In the genomic region with DNA sequence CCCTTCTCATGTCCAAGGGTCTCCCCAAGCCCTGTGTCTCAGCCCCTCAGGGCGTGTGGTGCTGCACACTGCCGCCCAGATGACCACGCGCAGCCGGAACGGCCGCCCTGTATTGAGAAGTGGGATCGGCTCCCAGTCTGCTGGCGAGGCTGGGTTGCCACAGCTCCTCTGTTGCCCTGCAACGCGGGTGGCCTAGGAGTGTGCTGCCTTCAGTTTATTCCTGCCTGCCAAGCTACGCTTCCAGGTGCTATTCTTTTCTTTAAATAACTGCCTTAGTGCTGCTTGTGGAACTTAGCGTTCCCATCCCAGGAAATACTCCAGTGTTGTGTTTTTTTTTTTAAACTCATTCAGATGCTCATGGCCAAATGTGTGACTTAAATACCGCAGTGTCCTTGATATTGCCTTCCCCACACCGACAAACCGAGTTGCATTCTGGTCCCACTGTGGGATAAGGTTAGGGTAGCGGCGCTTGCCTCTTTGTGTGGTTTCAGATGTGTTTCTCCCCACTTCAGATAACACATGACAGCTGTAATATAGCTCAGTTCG, we compare ENCODE assay signal across 10 cellular contexts. TPM values are rescaled to one million over a fixed set of nuclear protein-coding genes. Genes with fewer than 3 reads are reported as not detected.
DNase-seq lines count a peak whose midpoint lies in the region; ATAC-seq, FAIRE-seq and TF ChIP-seq lines count a peak whose summit lies in the region.
"Had no signal": no experiment of that assay in that cellular context is flagged by ENCODE, and none has a peak within 500 bp of the region (broad histone marks: within the 10 kb centered on the region; RNA-seq: fewer than 3 reads in every experiment).

No MANE protein-coding gene starts in this region.

- no peak overlapping the region for H3K4me3 ChIP-seq in HUES6 (ENCODE audit: low read depth, low read length)
- no peak overlapping the region; the same call in 1 of the 2 replicates for H3K4me3 ChIP-seq in GM12878
- peak overlapping the region in 1 of 2 donors; percentile 22 for H3K4me3 ChIP-seq in kidney (ENCODE audit: low read length in 2 of 2)

- no peak for TF ChIP-seq POLR2A in GM12878 (IDR thresholded peaks at IDR 0.05; ENCODE audit: low read depth, low read length)

- no TSS peak for BruUV-seq in GM12878 (replicated peaks; lab: Mats Ljungman, UMichigan)

- SMC1A ChIA-PET in GM12878 (lab: Charles Lee; ENCODE audit: uncharacterized antibody, unreplicated experiment) = interaction anchor here (0.6 to 1.0 kb wide), 2 partner anchors 14 to 200 kb away, joined by 3 to 4 read pairs; no protein-coding TSS in a partner anchor

- peaks cover 79% of the 10 kb centered on the region for H3K79me2 ChIP-seq in GM12878 (ENCODE audit: control insufficient read depth, insufficient read depth, low read length)

- peaks cover 21% of the 10 kb centered on the region for H3K36me3 Mint-ChIP-seq in stimulated activated memory B cell treated with anti-CD40 and anti-IgM and Interleukin-4, amounts not matched to agents 10 μg/mL and 1 μg/mL and 100 μg/mL, for 72 hours

- FAIRE-seq in GM12878 (lab: Jason Lieb, UNC) (no peak), kidney (lab: Jason Lieb, UNC) (no peak)

- ATAC-seq in GM12878 (no peak), HG02884 (IDR thresholded peaks at IDR 0.05; ENCODE audit: unreplicated experiment) (no peak)
- no peak for ATAC-seq in stimulated activated memory B cell treated with anti-CD40 and anti-IgM and Interleukin-4, amounts not matched to agents 10 μg/mL and 1 μg/mL and 100 μg/mL, for 72 hours
- ATAC-seq: left colon had no signal

- H3K27me3 ChIP-seq in HUES6 (ENCODE audit: control insufficient read depth, insufficient read depth, low read length) (no peaks in the 10 kb centered on the region), GM12878 (replicated peaks in 1 of 2; ENCODE audit: control insufficient read depth in 2 of 2, insufficient read depth in 2 of 2, low read length in 1 of 2) (no peaks in the 10 kb centered on the region)

- no peaks in the 10 kb centered on the region; the same call in 1 of the 2 replicates for H4K20me1 ChIP-seq in GM12878 (ENCODE audit: control insufficient read depth, insufficient read depth)

- H3K9me3 Mint-ChIP-seq in stimulated activated memory B cell treated with anti-CD40 and anti-IgM and Interleukin-4, amounts not matched to agents 10 μg/mL and 1 μg/mL and 100 μg/mL, for 72 hours = no peaks in the 10 kb centered on the region

- RAD21 ChIA-PET in GM12878 (lab: Charles Lee; ENCODE audit: unreplicated experiment) = no interaction called here

- peaks cover 73% of the 10 kb centered on the region for H3K4me1 Mint-ChIP-seq in stimulated activated memory B cell treated with anti-CD40 and anti-IgM and Interleukin-4, amounts not matched to agents 10 μg/mL and 1 μg/mL and 100 μg/mL, for 72 hours

- H3K4me1 ChIP-seq in HUES6 (ENCODE audit: control insufficient read depth, insufficient read depth, low read length) (peaks cover 91% of the 10 kb centered on the region), GM12878 (ENCODE audit: control insufficient read depth, insufficient read depth, low read length) (peaks cover 44% of the 10 kb centered on the region), kidney (ENCODE audit: control insufficient read depth in 1 of 2, insufficient read depth in 1 of 2, low read depth in 1 of 2, low read length in 2 of 2) (peaks cover 83 to 86% of the 10 kb centered on the region in 2 donors)

- H3K27me3 Mint-ChIP-seq in stimulated activated memory B cell treated with anti-CD40 and anti-IgM and Interleukin-4, amounts not matched to agents 10 μg/mL and 1 μg/mL and 100 μg/mL, for 72 hours = no peaks in the 10 kb centered on the region

- CTCF ChIA-PET in GM12878 (lab: Yijun Ruan, JAX) = interaction anchor here (1.0 to 1.9 kb wide), 2 partner anchors 27 to 29 kb away, joined by 3 to 4 read pairs; no protein-coding TSS in a partner anchor

- H2AFZ ChIP-seq in GM12878 (ENCODE audit: control insufficient read depth, low read depth, low read length) = no peak overlapping the region

- no peak for TF ChIP-seq EP300 in GM12878 (IDR thresholded peaks at IDR 0.05; ENCODE audit: borderline replicate concordance in 1 of 2, control insufficient read depth in 1 of 2, low read depth in 2 of 2, low read length in 2 of 2)

- POLR2A ChIA-PET in GM12878 (lab: Charles Lee) = no interaction called here

- no peak for TF ChIP-seq RAD21 in GM12878 (IDR thresholded peaks at IDR 0.05; ENCODE audit: insufficient read depth, low read depth, low read length)

- no peak overlapping the region for H3K4me3 Mint-ChIP-seq in stimulated activated memory B cell treated with anti-CD40 and anti-IgM and Interleukin-4, amounts not matched to agents 10 μg/mL and 1 μg/mL and 100 μg/mL, for 72 hours

- TF ChIP-seq CTCF in GM12878 (IDR thresholded peaks at IDR 0.05 in 2 of 3, conservative IDR thresholded peaks at IDR 0.05 in 1 of 3; ENCODE audit: control insufficient read depth in 2 of 3, extremely low read depth in 1 of 3, insufficient read depth in 1 of 3, low read depth in 3 of 3, low read length in 3 of 3) (no peak), kidney (IDR thresholded peaks at IDR 0.05; ENCODE audit: borderline replicate concordance, extremely low read depth, insufficient read depth) (no peak)

- H3K27ac ChIP-seq in HUES6 (ENCODE audit: low read depth, low read length) (peak overlapping the region; percentile 97; the same call in 1 of the 2 replicates), GM12878 (ENCODE audit: control insufficient read depth, insufficient read depth) (peak overlapping the region; percentile 22; the same call in 1 of the 2 replicates), kidney (ENCODE audit: low read depth in 2 of 2, low read length in 2 of 2) (peak overlapping the region; percentile 94 to 96)

- peak overlapping the region; percentile 65 for H3K27ac Mint-ChIP-seq in stimulated activated memory B cell treated with anti-CD40 and anti-IgM and Interleukin-4, amounts not matched to agents 10 μg/mL and 1 μg/mL and 100 μg/mL, for 72 hours

- intact Hi-C loops in GM12878 (cut with micrococcal nuclease; ENCODE audit: unreplicated experiment) (no loop called here), kidney (cut with DNase I) (no loop called here)

- in situ Hi-C loops in GM12878 (cut with MboI) = no loop called here

- no peaks in the 10 kb centered on the region for H3K9me3 ChIP-seq in HUES6 (ENCODE audit: control insufficient read depth, insufficient read depth, low read depth, low read length)
- no peaks in the 10 kb centered on the region for H3K9me3 ChIP-seq in GM12878 (replicated peaks; ENCODE audit: control insufficient read depth, insufficient read depth, low read length)
- H3K9me3 ChIP-seq in kidney (ENCODE audit: control insufficient read depth in 1 of 2, low read length in 2 of 2) = no peaks in the 10 kb centered on the region

- H3K36me3 ChIP-seq in HUES6 (ENCODE audit: control insufficient read depth, insufficient read depth, low read length) = peaks cover 18% of the 10 kb centered on the region
- peaks cover 5 to 10% of the 10 kb centered on the region in 2 experiments; a peak in 3 of 4 replicates for H3K36me3 ChIP-seq in GM12878 (ENCODE audit: control insufficient read depth in 2 of 2, insufficient read depth in 2 of 2, low read length in 1 of 2)
- peaks cover 0 to 8% of the 10 kb centered on the region in 2 donors for H3K36me3 ChIP-seq in kidney (ENCODE audit: control insufficient read depth in 1 of 2, insufficient read depth in 2 of 2, low read length in 2 of 2)

- no peak for DNase-seq in GM12878 (ENCODE audit: low read depth, low spot score)
- DNase-seq in kidney = peak; percentile 86
- no peak for DNase-seq in NCI-H2227 treated with DMSO at 0.1 percent for 48 hours (lab: John Stamatoyannopoulos, UW)
- no peak for DNase-seq in GDM1 (lab: John Stamatoyannopoulos, UW)
- no peak for DNase-seq in NCI-H2227 (lab: John Stamatoyannopoulos, UW; ENCODE audit: unreplicated experiment)
- DNase-seq: activated CD8-positive, alpha-beta memory T cell treated with anti-CD3 and anti-CD28 coated beads for 24 hours had no signal

- peak overlapping the region; percentile 96 for H3K9ac ChIP-seq in HUES6 (ENCODE audit: low read length)
- no peak overlapping the region for H3K9ac ChIP-seq in GM12878 (ENCODE audit: control insufficient read depth, insufficient read depth, low read length)
- peak overlapping the region; percentile 53 to 87 for H3K9ac ChIP-seq in kidney (ENCODE audit: low read length in 2 of 2)

- WGBS in GM12878 (ENCODE audit: insufficient coverage, insufficient replicate concordance, low lambda C conversion rate, missing lambda C conversion rate) = 91% methylated on average over 19 of the region's 19 CpGs

- peak overlapping the region; percentile 50 for H3K4me2 ChIP-seq in GM12878 (ENCODE audit: control insufficient read depth, insufficient read depth)

RNA-seq across cellular contexts. Expression of gene ACTN4, which starts 16.6 kb away (rescaled TPM):
- 94.9 and 116 TPM in 2 replicates for total RNA-seq in GM12878 (2013; cell fraction: nucleolus; rRNA removed)
- total RNA-seq in GM12878 (2014; rRNA removed) = 131 and 173 TPM in 2 replicates
- 26.9 and 30.4 TPM in 2 replicates for total RNA-seq in GM12878 (2014; rRNA removed; fragmentation: Illumina TruSeq; extraction: Trizol)
- 278 and 293 TPM in 2 replicates for total RNA-seq in GM12878 (2021)
- polyA plus RNA-seq in GM12878 (2011; ENCODE audit: low read depth) = 84.3 TPM
- polyA plus RNA-seq in GM12878 (2011; rRNA removed) = 40.0 and 127 TPM in 2 replicates
- 71.1 and 76.5 TPM in 2 replicates for polyA plus RNA-seq in GM12878 (2011; cell fraction: cytosol; rRNA removed)
- 300 and 637 TPM in 2 replicates for polyA plus RNA-seq in GM12878 (2011; cell fraction: nucleus; rRNA removed)
- polyA plus RNA-seq in GM12878 (2012) = 113 and 154 TPM in 2 replicates
- polyA plus RNA-seq in GM12878 (2014; fragmentation: Illumina TruSeq; extraction: Trizol) = 99.2 and 135 TPM in 2 replicates
- polyA plus RNA-seq in GM12878 (2014; fragmentation: Nextera tagmentation; extraction: Ambion mirVana) = 1 to 10 TPM; 2.4 to 6.7 TPM
- polyA plus RNA-seq in GM12878 (2014; rRNA removed) = 123 and 187 TPM in 2 replicates
- polyA plus RNA-seq in GM12878 (2016; fragmentation: Nextera tagmentation; extraction: Ambion mirVana) = 10 to 100 TPM; 37.9 to 45.7 TPM
- 59.8 and 89.6 TPM in 2 replicates for polyA minus RNA-seq in GM12878 (2011; rRNA and poly(A)+ RNA removed)
- polyA minus RNA-seq in GM12878 (2011; cell fraction: cytosol; rRNA and poly(A)+ RNA removed) = 39.3 and 47.6 TPM in 2 replicates
- polyA minus RNA-seq in GM12878 (2011; cell fraction: nucleus; rRNA and poly(A)+ RNA removed) = 27.4 and 67.4 TPM in 2 replicates
- 606 TPM for total RNA-seq in kidney
- polyA plus RNA-seq in kidney (ENCODE audit: insufficient read depth, low read depth, low replicate concordance) = 231 TPM

RNA-seq across cellular contexts. Expression of gene EIF3K, which starts 45.0 kb away (rescaled TPM):
- 94.4 and 105 TPM in 2 replicates for total RNA-seq in GM12878 (2013; cell fraction: nucleolus; rRNA removed)
- total RNA-seq in GM12878 (2014; rRNA removed) (454 and 468 TPM in 2 replicates), GM12878 (2014; rRNA removed; fragmentation: Illumina TruSeq; extraction: Trizol) (344 and 358 TPM in 2 replicates), GM12878 (2021) (378 and 384 TPM in 2 replicates), kidney (259 TPM)
- polyA plus RNA-seq in GM12878 (2011; ENCODE audit: low read depth) = 241 TPM
- polyA plus RNA-seq in GM12878 (2011; rRNA removed) (156 and 330 TPM in 2 replicates), GM12878 (2014; fragmentation: Illumina TruSeq; extraction: Trizol) (862 and 927 TPM in 2 replicates), GM12878 (2014; fragmentation: Nextera tagmentation; extraction: Ambion mirVana) (100 to 1,000 TPM; 715 to 863 TPM), GM12878 (2014; rRNA removed) (515 and 596 TPM in 2 replicates), GM12878 (2016; fragmentation: Nextera tagmentation; extraction: Ambion mirVana) (100 to 1,000 TPM; 393 to 403 TPM), kidney (ENCODE audit: insufficient read depth, low read depth, low replicate concordance) (723 TPM)
- polyA plus RNA-seq in GM12878 (2011; cell fraction: cytosol; rRNA removed) = 865 and 965 TPM in 2 replicates
- 352 and 437 TPM in 2 replicates for polyA plus RNA-seq in GM12878 (2011; cell fraction: nucleus; rRNA removed)
- polyA plus RNA-seq in GM12878 (2012) = 356 and 358 TPM in 2 replicates
- polyA minus RNA-seq in GM12878 (2011; rRNA and poly(A)+ RNA removed) = 377 and 421 TPM in 2 replicates
- 139 and 152 TPM in 2 replicates for polyA minus RNA-seq in GM12878 (2011; cell fraction: cytosol; rRNA and poly(A)+ RNA removed)
- polyA minus RNA-seq in GM12878 (2011; cell fraction: nucleus; rRNA and poly(A)+ RNA removed) = 57.3 and 75.5 TPM in 2 replicates

RNA-seq across cellular contexts. Expression of gene MAP4K1, which starts 46.3 kb away (rescaled TPM):
- 240 and 254 TPM in 2 replicates for total RNA-seq in GM12878 (2013; cell fraction: nucleolus; rRNA removed)
- 107 and 123 TPM in 2 replicates for total RNA-seq in GM12878 (2014; rRNA removed)
- 58.1 and 72.6 TPM in 2 replicates for total RNA-seq in GM12878 (2014; rRNA removed; fragmentation: Illumina TruSeq; extraction: Trizol)
- total RNA-seq in GM12878 (2021) = 294 and 306 TPM in 2 replicates
- 90.5 TPM for polyA plus RNA-seq in GM12878 (2011; ENCODE audit: low read depth)
- 95.5 and 243 TPM in 2 replicates for polyA plus RNA-seq in GM12878 (2011; rRNA removed)
- polyA plus RNA-seq in GM12878 (2011; cell fraction: cytosol; rRNA removed) = 202 and 251 TPM in 2 replicates
- 631 and 739 TPM in 2 replicates for polyA plus RNA-seq in GM12878 (2011; cell fraction: nucleus; rRNA removed)
- polyA plus RNA-seq in GM12878 (2012) = 149 and 285 TPM in 2 replicates
- 122 and 157 TPM in 2 replicates for polyA plus RNA-seq in GM12878 (2014; fragmentation: Illumina TruSeq; extraction: Trizol)
- 10 to 100 TPM; 39.2 to 92.6 TPM for polyA plus RNA-seq in GM12878 (2014; fragmentation: Nextera tagmentation; extraction: Ambion mirVana)
- polyA plus RNA-seq in GM12878 (2014; rRNA removed) = 117 and 145 TPM in 2 replicates
- polyA plus RNA-seq in GM12878 (2016; fragmentation: Nextera tagmentation; extraction: Ambion mirVana) = 100 to 1,000 TPM; 220 to 263 TPM
- 132 and 137 TPM in 2 replicates for polyA minus RNA-seq in GM12878 (2011; rRNA and poly(A)+ RNA removed)
- polyA minus RNA-seq in GM12878 (2011; cell fraction: cytosol; rRNA and poly(A)+ RNA removed) = 101 and 112 TPM in 2 replicates
- 127 and 184 TPM in 2 replicates for polyA minus RNA-seq in GM12878 (2011; cell fraction: nucleus; rRNA and poly(A)+ RNA removed)
- total RNA-seq in kidney = 17.7 TPM
- polyA plus RNA-seq in kidney (ENCODE audit: insufficient read depth, low read depth, low replicate concordance) = 3.9 TPM

Comparison
In these comparisons a context has a peak if more than half of its experiments do, and no peak if none do; other contexts are left out.
1. H3K27ac ChIP-seq: peak in every context shown above with its lines; median percentile 97 in HUES6; 95 in kidney; 22 in GM12878.